ENCODE assay signal across 1 cellular context in genomic region chr3:445960-446359, GRCh38.
TF ChIP-seq lines count a peak whose summit lies in the region.

No MANE protein-coding gene starts in this region.

TF ChIP-seq in K562, 482 proteins besides CTCF, POLR2A, EP300 and RAD21 (continued from another document):
- TF ChIP-seq ZNF408 (CRISPR knock-in tag; IDR thresholded peaks at IDR 0.05; ENCODE audit: low read depth) (no peak), TAF15 (IDR thresholded peaks at IDR 0.05; ENCODE audit: low read depth, low read length) (no peak), POLR2AphosphoS2 (IDR thresholded peaks at IDR 0.05; ENCODE audit: low read length) (no peak), IRF1 (CRISPR knock-in tag; IDR thresholded peaks at IDR 0.05; ENCODE audit: borderline replicate concordance) (no peak), PCBP1 (IDR thresholded peaks at IDR 0.05; ENCODE audit: low read depth, low read length, poor library complexity, severe bottlenecking) (no peak), MAFF (IDR thresholded peaks at IDR 0.05; ENCODE audit: low read length) (peak; percentile 62), RREB1 (CRISPR knock-in tag; IDR thresholded peaks at IDR 0.05) (no peak), MAFK (IDR thresholded peaks at IDR 0.05; ENCODE audit: low read length) (peak; percentile 62), NCOA1 (IDR thresholded peaks at IDR 0.05; ENCODE audit: low read depth) (no peak), MCM5 (IDR thresholded peaks at IDR 0.05; ENCODE audit: low read depth) (no peak), MAFG (tag; conservative IDR thresholded peaks at IDR 0.05) (peak; percentile 41; the same call in 1 of the 2 replicates), TAF9B (IDR thresholded peaks at IDR 0.05; ENCODE audit: partially characterized antibody) (no peak), ZBTB11 (CRISPR knock-in tag; IDR thresholded peaks at IDR 0.05) (no peak), SRSF9 (IDR thresholded peaks at IDR 0.05; ENCODE audit: borderline replicate concordance, low read depth, low read length) (no peak)
